In the genomic region with DNA sequence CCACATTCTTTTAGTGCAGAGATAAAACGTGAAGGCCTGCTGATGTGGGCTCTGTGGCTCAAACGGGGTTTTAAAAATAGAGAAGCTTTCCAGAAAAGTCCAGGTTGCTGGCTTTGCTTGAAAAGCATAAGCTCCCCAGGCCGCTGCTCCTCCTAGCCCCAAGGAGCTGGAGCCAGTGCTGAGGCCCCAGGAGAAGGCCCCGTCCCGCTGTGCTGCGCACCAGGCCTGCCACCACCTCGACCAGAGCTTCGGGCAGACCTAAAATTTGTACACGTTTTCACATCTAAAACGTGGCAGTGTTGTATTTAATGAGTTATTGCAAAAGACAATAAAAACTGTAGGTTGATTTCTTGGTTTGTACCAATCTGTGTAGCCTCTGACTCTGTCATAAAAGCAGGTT, we compare ENCODE assay signal across 12 cellular contexts. TPM values are rescaled to one million over a fixed set of nuclear protein-coding genes. Genes with fewer than 3 reads are reported as not detected.
DNase-seq lines count a peak whose midpoint lies in the region; ATAC-seq, FAIRE-seq and TF ChIP-seq lines count a peak whose summit lies in the region.
"Had no signal": no experiment of that assay in that cellular context is flagged by ENCODE, and none has a peak within 500 bp of the region (broad histone marks: within the 10 kb centered on the region; RNA-seq: fewer than 3 reads in every experiment).

No MANE protein-coding gene starts in this region.

- CTCF ChIA-PET in HepG2 (lab: Yijun Ruan, JAX; ENCODE audit: low intra/inter-chr PET ratio, low total read pairs), result no interaction called here

- H2AFZ ChIP-seq in HepG2 (ENCODE audit: low read length), result no peak overlapping the region

- DNase-seq in HepG2 (ENCODE audit: low spot score) (no peak), right lobe of liver (no peak), lower lobe of right lung (no peak), upper lobe of right lung (no peak), NCI-H1105 (lab: John Stamatoyannopoulos, UW) (no peak), NCI-H748 (lab: John Stamatoyannopoulos, UW; ENCODE audit: unreplicated experiment) (no peak)
- DNase-seq in activated T-helper 1 cell treated with anti-CD3 and anti-CD28 coated beads, Interleukin-12 subunit alpha, Interleukin-12 subunit beta, Interleukin-2, Interleukin-4 antibody, amounts not matched to agents 30 ng/mL and 10 ng/mL and 1 ng/mL, durations not matched to agents 14 hours and 24 hours and 36 hours (ENCODE audit: low spot score), result no peak
- DNase-seq: NCI-H1048, NCI-H774, small intestine had no signal

- no peak for TF ChIP-seq CTCF in HepG2 (CRISPR knock-in tag; IDR thresholded peaks at IDR 0.05)
- TF ChIP-seq CTCF in right lobe of liver (IDR thresholded peaks at IDR 0.05), result no peak
- no peak for TF ChIP-seq CTCF in lower lobe of right lung (IDR thresholded peaks at IDR 0.05)
- TF ChIP-seq CTCF in upper lobe of right lung (IDR thresholded peaks at IDR 0.05), result no peak

- TF ChIP-seq EP300 in HepG2 (IDR thresholded peaks at IDR 0.05; ENCODE audit: low read depth in 2 of 2, low read length in 2 of 2), result no peak
- TF ChIP-seq EP300 in HepG2 (CRISPR knock-in tag; IDR thresholded peaks at IDR 0.05; ENCODE audit: borderline replicate concordance), result no peak

- H3K36me3 Mint-ChIP-seq in activated T-helper 1 cell treated with anti-CD3 and anti-CD28 coated beads, Interleukin-12 subunit alpha, Interleukin-12 subunit beta, Interleukin-2, Interleukin-4 antibody, amounts not matched to agents 30 ng/mL and 10 ng/mL and 1 ng/mL, durations not matched to agents 14 hours and 24 hours and 36 hours (ENCODE audit: low read depth), result peaks cover 18% of the 10 kb centered on the region

- no peaks in the 10 kb centered on the region for H3K9me3 Mint-ChIP-seq in activated T-helper 1 cell treated with anti-CD3 and anti-CD28 coated beads, Interleukin-12 subunit alpha, Interleukin-12 subunit beta, Interleukin-2, Interleukin-4 antibody, amounts not matched to agents 30 ng/mL and 10 ng/mL and 1 ng/mL, durations not matched to agents 14 hours and 24 hours and 36 hours

- FAIRE-seq in HepG2 (lab: Jason Lieb, UNC), result no peak
- FAIRE-seq: small intestine had no signal

- H3K4me1 Mint-ChIP-seq in activated T-helper 1 cell treated with anti-CD3 and anti-CD28 coated beads, Interleukin-12 subunit alpha, Interleukin-12 subunit beta, Interleukin-2, Interleukin-4 antibody, amounts not matched to agents 30 ng/mL and 10 ng/mL and 1 ng/mL, durations not matched to agents 14 hours and 24 hours and 36 hours (ENCODE audit: low read depth), result peaks cover 15% of the 10 kb centered on the region

- H3K27ac Mint-ChIP-seq in activated T-helper 1 cell treated with anti-CD3 and anti-CD28 coated beads, Interleukin-12 subunit alpha, Interleukin-12 subunit beta, Interleukin-2, Interleukin-4 antibody, amounts not matched to agents 30 ng/mL and 10 ng/mL and 1 ng/mL, durations not matched to agents 14 hours and 24 hours and 36 hours, result peak overlapping the region; percentile 89

- intact Hi-C loops in HepG2 (cut with micrococcal nuclease; ENCODE audit: unreplicated experiment), result loop anchor here (5.0 kb wide), 2 partner anchors 35 to 760 kb away; no protein-coding TSS in a partner anchor
- intact Hi-C loops in right lobe of liver (cut with DNase I), result no loop called here
- intact Hi-C loops in activated T-helper 1 cell treated with anti-CD3 and anti-CD28 coated beads, Interleukin-12 subunit alpha, Interleukin-12 subunit beta, Interleukin-2, Interleukin-4 antibody, amounts not matched to agents 30 ng/mL and 10 ng/mL and 1 ng/mL, durations not matched to agents 14 hours and 24 hours and 36 hours (cut with micrococcal nuclease), result no loop called here
- intact Hi-C loops in lower lobe of right lung (cut with DNase I), result no loop called here
- intact Hi-C loops in upper lobe of right lung (cut with DNase I), result no loop called here

- no peak overlapping the region for H3K9ac ChIP-seq in HepG2 (ENCODE audit: insufficient read depth, low read depth, low read length)

- POLR2A ChIA-PET in HepG2 (lab: Yijun Ruan, JAX), result interaction anchor here (2.3 to 2.6 kb wide), 2 partner anchors 42 to 94 kb away, joined by 6 to 8 read pairs; partner anchors contain the start of gene SEC14L1

- H4K20me1 ChIP-seq in HepG2 (ENCODE audit: insufficient read depth, low read length), result 0 out of 2 replicates have a peak, but pooled peaks cover 5% of the 10 kb centered on the region

- H3K9me3 ChIP-seq in HepG2 (ENCODE audit: low read length) (no peaks in the 10 kb centered on the region), right lobe of liver (no peaks in the 10 kb centered on the region), lower lobe of right lung (no peaks in the 10 kb centered on the region), upper lobe of right lung (no peaks in the 10 kb centered on the region)
- H3K9me3 ChIP-seq: ascending aorta had no signal

- TF ChIP-seq RAD21 in HepG2 (CRISPR knock-in tag; IDR thresholded peaks at IDR 0.05), result no peak

- ATAC-seq in HepG2 (no peak), right lobe of liver (no peak), lower lobe of right lung (no peak), upper lobe of right lung (no peak), GM21528 (IDR thresholded peaks at IDR 0.05; ENCODE audit: low FRiP score, unreplicated experiment) (no peak)

- H3K36me3 ChIP-seq in HepG2 (replicated peaks in 1 of 2; ENCODE audit: control insufficient read depth in 1 of 2, insufficient read depth in 2 of 2, low read length in 2 of 2) (no peaks in the 10 kb centered on the region; a peak in 1 of 5 replicates), right lobe of liver (no peaks in the 10 kb centered on the region), lower lobe of right lung (no peaks in the 10 kb centered on the region), upper lobe of right lung (no peaks in the 10 kb centered on the region)
- H3K36me3 ChIP-seq: ascending aorta had no signal

- no TSS peak for BruUV-seq in HepG2 (replicated peaks; lab: Mats Ljungman, UMichigan)

- H3K79me2 ChIP-seq in HepG2 (ENCODE audit: insufficient read depth, low read length), result peaks cover 50% of the 10 kb centered on the region

- H3K4me3 ChIP-seq in HepG2 (replicated peaks in 1 of 3; ENCODE audit: insufficient read depth in 1 of 3, low read depth in 2 of 3, low read length in 3 of 3) (no peak overlapping the region), right lobe of liver (no peak overlapping the region), lower lobe of right lung (no peak overlapping the region), upper lobe of right lung (no peak overlapping the region)
- H3K4me3 ChIP-seq: ascending aorta had no signal

- no peak overlapping the region for H3K4me2 ChIP-seq in HepG2 (ENCODE audit: low read depth, low read length)

- in situ Hi-C loops in HepG2 (cut with HindIII; ENCODE audit: extremely low pct_ligation_motif_present, low pct_unique_long_range_greater_than_20kb), result no loop called here

- 93% methylated on average over 10 of the region's 10 CpGs for WGBS in HepG2 (ENCODE audit: low lambda C conversion rate)
- 33% methylated on average over 4 of the region's 10 CpGs for WGBS in right lobe of liver (ENCODE audit: insufficient coverage, low coverage, low lambda C conversion rate, missing lambda C conversion rate)

- H3K27ac ChIP-seq in HepG2 (ENCODE audit: extremely low read length, insufficient read depth, low read length), result no peak overlapping the region
- H3K27ac ChIP-seq in right lobe of liver, result peak overlapping the region in 1 of 3 donors; percentile 20
- H3K27ac ChIP-seq in lower lobe of right lung, result peak overlapping the region; percentile 37
- H3K27ac ChIP-seq in upper lobe of right lung, result peak overlapping the region; percentile 65
- H3K27ac ChIP-seq: ascending aorta had no signal

- TF ChIP-seq POLR2A in HepG2 (IDR thresholded peaks at IDR 0.05; ENCODE audit: insufficient read depth in 1 of 2, low read depth in 2 of 2, low read length in 2 of 2) (no peak), right lobe of liver (IDR thresholded peaks at IDR 0.05) (no peak)

- H3K27me3 Mint-ChIP-seq in activated T-helper 1 cell treated with anti-CD3 and anti-CD28 coated beads, Interleukin-12 subunit alpha, Interleukin-12 subunit beta, Interleukin-2, Interleukin-4 antibody, amounts not matched to agents 30 ng/mL and 10 ng/mL and 1 ng/mL, durations not matched to agents 14 hours and 24 hours and 36 hours (ENCODE audit: insufficient read depth), result no peaks in the 10 kb centered on the region

- H3K27me3 ChIP-seq in HepG2 (ENCODE audit: control insufficient read depth in 1 of 2, insufficient read depth in 2 of 2, low read length in 2 of 2), result no peaks in the 10 kb centered on the region
- H3K27me3 ChIP-seq in right lobe of liver, result no peaks in the 10 kb centered on the region
- H3K27me3 ChIP-seq in lower lobe of right lung (ENCODE audit: low read depth), result no peaks in the 10 kb centered on the region
- H3K27me3 ChIP-seq in upper lobe of right lung, result no peaks in the 10 kb centered on the region
- H3K27me3 ChIP-seq: ascending aorta had no signal

- H3K4me3 Mint-ChIP-seq in activated T-helper 1 cell treated with anti-CD3 and anti-CD28 coated beads, Interleukin-12 subunit alpha, Interleukin-12 subunit beta, Interleukin-2, Interleukin-4 antibody, amounts not matched to agents 30 ng/mL and 10 ng/mL and 1 ng/mL, durations not matched to agents 14 hours and 24 hours and 36 hours, result peak overlapping the region; percentile 67

- H3K4me1 ChIP-seq in HepG2 (ENCODE audit: insufficient read depth, low read length) (peaks cover 70% of the 10 kb centered on the region), right lobe of liver (no peaks in the 10 kb centered on the region), lower lobe of right lung (peaks cover 70% of the 10 kb centered on the region), upper lobe of right lung (peaks cover 62% of the 10 kb centered on the region)

RNA-seq across cellular contexts. Expression of gene SEC14L1, which starts 42.0 kb away (rescaled TPM):
- total RNA-seq in HepG2 (2016; rRNA removed; fragmentation: Illumina TruSeq; extraction: Trizol) (43.9 and 62.5 TPM in 2 replicates), right lobe of liver (10 to 100 TPM; 21.5 to 44.4 (median 24.9) TPM), lower lobe of right lung (146 TPM), upper lobe of right lung (144 TPM)
- total RNA-seq in HepG2 (2016; cell fraction: cytosol; rRNA removed; fragmentation: Illumina TruSeq; extraction: Trizol; ENCODE audit: low read depth), result 22.8 and 28.1 TPM in 2 replicates
- total RNA-seq in HepG2 (2016; cell fraction: insoluble cytoplasmic fraction; rRNA removed; fragmentation: Illumina TruSeq; extraction: Trizol), result 51.1 and 57.5 TPM in 2 replicates
- total RNA-seq in HepG2 (2016; cell fraction: membrane; rRNA removed; fragmentation: Illumina TruSeq; extraction: Trizol), result 75.8 and 78.7 TPM in 2 replicates
- 34.2 and 41.8 TPM in 2 replicates for total RNA-seq in HepG2 (2016; cell fraction: nucleus; rRNA removed; fragmentation: Illumina TruSeq; extraction: Trizol)
- polyA plus RNA-seq in HepG2 (2011; rRNA removed), result 26.3 and 27.0 TPM in 2 replicates
- 17.3 and 23.1 TPM in 2 replicates for polyA plus RNA-seq in HepG2 (2011; cell fraction: cytosol; rRNA removed)
- 30.8 and 49.2 TPM in 2 replicates for polyA plus RNA-seq in HepG2 (2011; cell fraction: nucleus; rRNA removed)
- polyA plus RNA-seq in HepG2 (2012), result 37.6 and 54.7 TPM in 2 replicates
- 30.8 and 38.2 TPM in 2 replicates for polyA plus RNA-seq in HepG2 (2016; cell fraction: cytosol; fragmentation: Illumina TruSeq; extraction: Trizol; ENCODE audit: low read depth)
- 57.4 and 67.9 TPM in 2 replicates for polyA plus RNA-seq in HepG2 (2016; cell fraction: insoluble cytoplasmic fraction; fragmentation: Illumina TruSeq; extraction: Trizol; ENCODE audit: low read depth)
- 55.3 and 57.7 TPM in 2 replicates for polyA plus RNA-seq in HepG2 (2016; cell fraction: membrane; fragmentation: Illumina TruSeq; extraction: Trizol; ENCODE audit: low read depth)
- 56.1 and 65.2 TPM in 2 replicates for polyA plus RNA-seq in HepG2 (2016; cell fraction: nucleus; fragmentation: Illumina TruSeq; extraction: Trizol; ENCODE audit: insufficient read depth, low read depth)
- 16.4 and 49.1 TPM in 2 replicates for polyA minus RNA-seq in HepG2 (2011; rRNA and poly(A)+ RNA removed; ENCODE audit: low replicate concordance)
- polyA minus RNA-seq in HepG2 (2011; cell fraction: cytosol; rRNA and poly(A)+ RNA removed), result 23.7 and 34.8 TPM in 2 replicates
- polyA minus RNA-seq in HepG2 (2011; cell fraction: nucleus; rRNA and poly(A)+ RNA removed), result 29.4 and 35.6 TPM in 2 replicates
- total RNA-seq in activated T-helper 1 cell treated with anti-CD3 and anti-CD28 coated beads, Interleukin-12 subunit alpha, Interleukin-12 subunit beta, Interleukin-2, Interleukin-4 antibody, amounts not matched to agents 30 ng/mL and 10 ng/mL and 1 ng/mL, durations not matched to agents 14 hours and 24 hours and 36 hours, result 77.6 and 81.9 TPM in 2 replicates
